Comparison of ENCODE assay signal across 2 cellular contexts in the genomic region with DNA sequence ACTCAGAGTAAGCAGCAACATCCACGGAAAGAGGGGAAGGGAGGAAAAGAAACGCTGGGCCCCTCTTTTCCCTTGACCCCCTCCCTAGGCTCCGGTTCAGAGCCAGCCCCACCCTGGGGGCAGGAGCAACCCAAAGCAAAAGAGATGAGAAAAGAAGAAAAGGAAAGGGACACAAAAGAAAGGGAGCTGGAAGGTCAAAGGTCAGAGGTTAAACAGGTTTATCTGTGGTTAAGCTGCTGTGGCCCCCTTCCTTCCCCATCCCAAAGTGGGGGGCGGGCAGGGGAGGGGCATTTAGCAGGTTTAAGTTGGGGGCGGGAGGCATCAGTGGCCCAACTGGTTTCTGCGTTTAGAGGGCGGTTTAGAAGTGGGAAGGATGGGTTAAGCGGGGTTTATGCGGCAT.
TF ChIP-seq lines count a peak whose summit lies in the region.

No MANE protein-coding gene starts in this region.

TF ChIP-seq in GM23338, 12 proteins besides CTCF, POLR2A, EP300 and RAD21:
- TF ChIP-seq, protein P1, sequence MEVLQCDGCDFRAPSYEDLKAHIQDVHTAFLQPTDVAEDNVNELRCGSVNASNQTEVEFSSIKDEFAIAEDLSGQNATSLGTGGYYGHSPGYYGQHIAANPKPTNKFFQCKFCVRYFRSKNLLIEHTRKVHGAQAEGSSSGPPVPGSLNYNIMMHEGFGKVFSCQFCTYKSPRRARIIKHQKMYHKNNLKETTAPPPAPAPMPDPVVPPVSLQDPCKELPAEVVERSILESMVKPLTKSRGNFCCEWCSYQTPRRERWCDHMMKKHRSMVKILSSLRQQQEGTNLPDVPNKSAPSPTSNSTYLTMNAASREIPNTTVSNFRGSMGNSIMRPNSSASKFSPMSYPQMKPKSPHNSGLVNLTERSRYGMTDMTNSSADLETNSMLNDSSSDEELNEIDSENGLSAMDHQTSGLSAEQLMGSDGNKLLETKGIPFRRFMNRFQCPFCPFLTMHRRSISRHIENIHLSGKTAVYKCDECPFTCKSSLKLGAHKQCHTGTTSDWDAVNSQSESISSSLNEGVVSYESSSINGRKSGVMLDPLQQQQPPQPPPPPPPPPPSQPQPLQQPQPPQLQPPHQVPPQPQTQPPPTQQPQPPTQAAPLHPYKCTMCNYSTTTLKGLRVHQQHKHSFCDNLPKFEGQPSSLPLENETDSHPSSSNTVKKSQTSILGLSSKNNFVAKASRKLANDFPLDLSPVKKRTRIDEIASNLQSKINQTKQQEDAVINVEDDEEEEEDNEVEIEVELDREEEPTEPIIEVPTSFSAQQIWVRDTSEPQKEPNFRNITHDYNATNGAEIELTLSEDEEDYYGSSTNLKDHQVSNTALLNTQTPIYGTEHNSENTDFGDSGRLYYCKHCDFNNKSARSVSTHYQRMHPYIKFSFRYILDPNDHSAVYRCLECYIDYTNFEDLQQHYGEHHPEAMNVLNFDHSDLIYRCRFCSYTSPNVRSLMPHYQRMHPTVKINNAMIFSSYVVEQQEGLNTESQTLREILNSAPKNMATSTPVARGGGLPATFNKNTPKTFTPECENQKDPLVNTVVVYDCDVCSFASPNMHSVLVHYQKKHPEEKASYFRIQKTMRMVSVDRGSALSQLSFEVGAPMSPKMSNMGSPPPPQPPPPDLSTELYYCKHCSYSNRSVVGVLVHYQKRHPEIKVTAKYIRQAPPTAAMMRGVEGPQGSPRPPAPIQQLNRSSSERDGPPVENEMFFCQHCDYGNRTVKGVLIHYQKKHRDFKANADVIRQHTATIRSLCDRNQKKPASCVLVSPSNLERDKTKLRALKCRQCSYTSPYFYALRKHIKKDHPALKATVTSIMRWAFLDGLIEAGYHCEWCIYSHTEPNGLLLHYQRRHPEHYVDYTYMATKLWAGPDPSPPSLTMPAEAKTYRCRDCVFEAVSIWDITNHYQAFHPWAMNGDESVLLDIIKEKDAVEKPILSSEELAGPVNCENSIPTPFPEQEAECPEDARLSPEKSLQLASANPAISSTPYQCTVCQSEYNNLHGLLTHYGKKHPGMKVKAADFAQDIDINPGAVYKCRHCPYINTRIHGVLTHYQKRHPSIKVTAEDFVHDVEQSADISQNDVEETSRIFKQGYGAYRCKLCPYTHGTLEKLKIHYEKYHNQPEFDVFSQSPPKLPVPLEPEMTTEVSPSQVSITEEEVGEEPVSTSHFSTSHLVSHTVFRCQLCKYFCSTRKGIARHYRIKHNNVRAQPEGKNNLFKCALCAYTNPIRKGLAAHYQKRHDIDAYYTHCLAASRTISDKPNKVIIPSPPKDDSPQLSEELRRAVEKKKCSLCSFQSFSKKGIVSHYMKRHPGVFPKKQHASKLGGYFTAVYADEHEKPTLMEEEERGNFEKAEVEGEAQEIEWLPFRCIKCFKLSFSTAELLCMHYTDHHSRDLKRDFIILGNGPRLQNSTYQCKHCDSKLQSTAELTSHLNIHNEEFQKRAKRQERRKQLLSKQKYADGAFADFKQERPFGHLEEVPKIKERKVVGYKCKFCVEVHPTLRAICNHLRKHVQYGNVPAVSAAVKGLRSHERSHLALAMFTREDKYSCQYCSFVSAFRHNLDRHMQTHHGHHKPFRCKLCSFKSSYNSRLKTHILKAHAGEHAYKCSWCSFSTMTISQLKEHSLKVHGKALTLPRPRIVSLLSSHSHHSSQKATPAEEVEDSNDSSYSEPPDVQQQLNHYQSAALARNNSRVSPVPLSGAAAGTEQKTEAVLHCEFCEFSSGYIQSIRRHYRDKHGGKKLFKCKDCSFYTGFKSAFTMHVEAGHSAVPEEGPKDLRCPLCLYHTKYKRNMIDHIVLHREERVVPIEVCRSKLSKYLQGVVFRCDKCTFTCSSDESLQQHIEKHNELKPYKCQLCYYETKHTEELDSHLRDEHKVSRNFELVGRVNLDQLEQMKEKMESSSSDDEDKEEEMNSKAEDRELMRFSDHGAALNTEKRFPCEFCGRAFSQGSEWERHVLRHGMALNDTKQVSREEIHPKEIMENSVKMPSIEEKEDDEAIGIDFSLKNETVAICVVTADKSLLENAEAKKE (CRISPR knock-in tag; IDR thresholded peaks at IDR 0.05) = no peak
- TF ChIP-seq REST (IDR thresholded peaks at IDR 0.05; ENCODE audit: unreplicated experiment) = no peak
- TF ChIP-seq POLR2AphosphoS5 (IDR thresholded peaks at IDR 0.05; ENCODE audit: low read depth) = no peak
- no peak for TF ChIP-seq JUNB (IDR thresholded peaks at IDR 0.05; ENCODE audit: unreplicated experiment)
- no peak for TF ChIP-seq NANOG (IDR thresholded peaks at IDR 0.05; ENCODE audit: borderline replicate concordance)
- TF ChIP-seq EZH2phosphoT487 (IDR thresholded peaks at IDR 0.05; ENCODE audit: unreplicated experiment) = no peak

TF ChIP-seq in GM12878, 131 proteins besides CTCF, POLR2A, EP300 and RAD21:
- TF ChIP-seq NR2F1 (conservative IDR thresholded peaks at IDR 0.05) = peak; percentile 53
- TF ChIP-seq NR2C1 (IDR thresholded peaks at IDR 0.05) = peak; percentile 61
- TF ChIP-seq ASH2L (IDR thresholded peaks at IDR 0.05; ENCODE audit: borderline replicate concordance, low read depth) = no peak
- TF ChIP-seq TCF3 (IDR thresholded peaks at IDR 0.05; ENCODE audit: borderline replicate concordance, insufficient read depth, low read depth, low read length) = no peak
- TF ChIP-seq HCFC1 (IDR thresholded peaks at IDR 0.05; ENCODE audit: low read length) = no peak
- TF ChIP-seq RFX5 (IDR thresholded peaks at IDR 0.05; ENCODE audit: low read depth, low read length) = no peak
- no peak for TF ChIP-seq BACH1 (IDR thresholded peaks at IDR 0.05; ENCODE audit: borderline replicate concordance)
- no peak for TF ChIP-seq BRCA1 (IDR thresholded peaks at IDR 0.05; ENCODE audit: low read depth, low read length)
- no peak for TF ChIP-seq YY1 (IDR thresholded peaks at IDR 0.05; ENCODE audit: low read depth, low read length)
- no peak for TF ChIP-seq ZNF207 (IDR thresholded peaks at IDR 0.05; ENCODE audit: borderline replicate concordance)
- no peak for TF ChIP-seq SMC3 (IDR thresholded peaks at IDR 0.05; ENCODE audit: borderline replicate concordance, low read length)
- TF ChIP-seq YBX1 (IDR thresholded peaks at IDR 0.05) = no peak
- no peak for TF ChIP-seq SPI1 (IDR thresholded peaks at IDR 0.05; ENCODE audit: borderline replicate concordance, insufficient read depth, low read depth, low read length)
- TF ChIP-seq MTA3 (IDR thresholded peaks at IDR 0.05; ENCODE audit: borderline replicate concordance, low read length) = no peak
- TF ChIP-seq SUPT20H (IDR thresholded peaks at IDR 0.05; ENCODE audit: borderline replicate concordance, control insufficient read depth, low read depth, low read length) = no peak
